10 cellular contexts compared by ENCODE assay signal in genomic region chr16:84650062-84650991, GRCh38. TPM values are rescaled to one million over a fixed set of nuclear protein-coding genes. Genes with fewer than 3 reads are reported as not detected.
DNase-seq lines count a peak whose midpoint lies in the region; ATAC-seq and TF ChIP-seq lines count a peak whose summit lies in the region.
"Had no signal": no experiment of that assay in that cellular context is flagged by ENCODE, and none has a peak within 500 bp of the region (broad histone marks: within the 10 kb centered on the region; RNA-seq: fewer than 3 reads in every experiment).

No MANE protein-coding gene starts in this region.

- H3K4me1 Mint-ChIP-seq in HFFc6 (ENCODE audit: low read depth) (peaks cover 34% of the 10 kb centered on the region), mesothelial cell of epicardium (peaks cover 22% of the 10 kb centered on the region)

- TF ChIP-seq CTCF in AG10803 (conservative IDR thresholded peaks at IDR 0.05; ENCODE audit: low read length): no peak
- no peak for TF ChIP-seq CTCF in HFFc6 (IDR thresholded peaks at IDR 0.05)
- no peak for TF ChIP-seq CTCF in breast epithelium (IDR thresholded peaks at IDR 0.05)
- no peak for TF ChIP-seq CTCF in mesothelial cell of epicardium (IDR thresholded peaks at IDR 0.05; ENCODE audit: unreplicated experiment)
- no peak for TF ChIP-seq CTCF in Peyer's patch (IDR thresholded peaks at IDR 0.05)

- H3K9me3 Mint-ChIP-seq in HFFc6: no peaks in the 10 kb centered on the region
- no peaks in the 10 kb centered on the region for H3K9me3 Mint-ChIP-seq in mesothelial cell of epicardium

- H3K27me3 ChIP-seq in breast epithelium (no peaks in the 10 kb centered on the region), Peyer's patch (no peaks in the 10 kb centered on the region)

- H3K27ac ChIP-seq in breast epithelium (peak overlapping the region; percentile 26 to 34), Peyer's patch (no peak overlapping the region)
- H3K27ac ChIP-seq: KMS-11 had no signal

- H3K36me3 Mint-ChIP-seq in HFFc6 (ENCODE audit: low read depth): peaks cover 23% of the 10 kb centered on the region
- peaks cover 15% of the 10 kb centered on the region for H3K36me3 Mint-ChIP-seq in mesothelial cell of epicardium

- H3K4me3 ChIP-seq in AG10803 (ENCODE audit: low read length) (peak overlapping the region; percentile 17), breast epithelium (no peak overlapping the region), Peyer's patch (no peak overlapping the region)

- intact Hi-C loops in breast epithelium (cut with DNase I; ENCODE audit: low total_unique reads): no loop called here

- no peak for ATAC-seq in GM21528 (IDR thresholded peaks at IDR 0.05; ENCODE audit: low FRiP score, unreplicated experiment)

- peak overlapping the region; percentile 76 for H3K4me3 Mint-ChIP-seq in HFFc6
- peak overlapping the region; percentile 54 for H3K4me3 Mint-ChIP-seq in mesothelial cell of epicardium

- peaks cover 2% of the 10 kb centered on the region; the same call in 1 of the 2 replicates for H3K27me3 Mint-ChIP-seq in HFFc6 (ENCODE audit: insufficient read depth)
- no peaks in the 10 kb centered on the region for H3K27me3 Mint-ChIP-seq in mesothelial cell of epicardium (ENCODE audit: low read depth)

- DNase-seq in AG10803 (ENCODE audit: low read depth) (peak; percentile 81), HFFc6 (peak; percentile 85), breast epithelium (ENCODE audit: low spot score in 2 of 2) (no peak), mesothelial cell of epicardium (ENCODE audit: low spot score in 2 of 2, unreplicated experiment in 2 of 2) (no peak), NCI-H2196 (lab: John Stamatoyannopoulos, UW; ENCODE audit: unreplicated experiment) (no peak), Peyer's patch (no peak)
- no peak for DNase-seq in activated CD8-positive, alpha-beta memory T cell treated with anti-CD3 and anti-CD28 coated beads, Interleukin-2, amount 50 U/mL, for 4 hours

- H3K36me3 ChIP-seq in breast epithelium: no peaks in the 10 kb centered on the region
- H3K36me3 ChIP-seq in Peyer's patch: peaks cover 0 to 26% (median 0%) of the 10 kb centered on the region in 3 donors

- H3K27ac Mint-ChIP-seq in HFFc6 (peak overlapping the region; percentile 83), mesothelial cell of epicardium (peak overlapping the region; percentile 35)

- H3K4me1 ChIP-seq in breast epithelium (peaks cover 0 to 5% of the 10 kb centered on the region in 2 donors), Peyer's patch (peaks cover 0 to 21% (median 7%) of the 10 kb centered on the region in 4 donors)

- H3K9me3 ChIP-seq in breast epithelium (no peaks in the 10 kb centered on the region), Peyer's patch (no peaks in the 10 kb centered on the region)
- H3K9me3 ChIP-seq: HAP-1 had no signal

- TF ChIP-seq POLR2A in breast epithelium (IDR thresholded peaks at IDR 0.05) (no peak), Peyer's patch (IDR thresholded peaks at IDR 0.05) (no peak)

RNA-seq across cellular contexts. Expression of gene KLHL36, which starts 2.0 kb away (rescaled TPM):
- 10 to 100 TPM; 37.6 to 58.3 (median 40.7) TPM for total RNA-seq in HFFc6 (2021; fragmentation: NEBNext Ultra II Directional; extraction: Animal tissue kit (Norgen Biotek cat#: 25700))
- total RNA-seq in breast epithelium (10 to 100 TPM; 51.5 to 61.4 (median 59.4) TPM), mesothelial cell of epicardium (44.9 to 51.6 TPM (median 46.9 TPM) in 3 replicates), Peyer's patch (10 to 100 TPM; 57.8 to 81.4 (median 74.4) TPM)

RNA-seq across cellular contexts. Expression of gene COTL1, which starts 32.4 kb away (rescaled TPM):
- 100 to 1,000 TPM; 580 to 681 (median 632) TPM for total RNA-seq in HFFc6 (2021; fragmentation: NEBNext Ultra II Directional; extraction: Animal tissue kit (Norgen Biotek cat#: 25700))
- total RNA-seq in breast epithelium (10 to 100 TPM; 22.0 to 49.2 (median 44.6) TPM), mesothelial cell of epicardium (106 to 116 TPM (median 106 TPM) in 3 replicates), Peyer's patch (10 to 100 TPM; 29.6 to 84.2 (median 43.1) TPM)

RNA-seq across cellular contexts. Expression of gene USP10, which starts 49.5 kb away (rescaled TPM):
- 100 to 1,000 TPM in 2 of 6 experiments, 10 to 100 TPM in 4; 83.2 to 106 (median 92.3) TPM for total RNA-seq in HFFc6 (2021; fragmentation: NEBNext Ultra II Directional; extraction: Animal tissue kit (Norgen Biotek cat#: 25700))
- 10 to 100 TPM; 30.4 to 70.8 (median 51.5) TPM for total RNA-seq in breast epithelium
- total RNA-seq in mesothelial cell of epicardium: 118 to 128 TPM (median 124 TPM) in 3 replicates
- total RNA-seq in Peyer's patch: 10 to 100 TPM; 48.0 to 85.5 (median 59.9) TPM

Comparison
In these comparisons a context has a peak if more than half of its experiments do, and no peak if none do; other contexts are left out.
1. DNase-seq: peak in AG10803 (single experiment) and HFFc6 (single experiment); none in breast epithelium (0 of 2), mesothelial cell of epicardium (0 of 2), NCI-H2196 (single experiment), Peyer's patch (0 of 3) and activated CD8-positive, alpha-beta memory T cell treated with anti-CD3 and anti-CD28 coated beads, Interleukin-2, amount 50 U/mL, for 4 hours (single experiment).
2. H3K27ac ChIP-seq: peak in breast epithelium (2 of 2); none in Peyer's patch (0 of 4).